Comparison of ENCODE assay signal across 22 cellular contexts in the genomic region with DNA sequence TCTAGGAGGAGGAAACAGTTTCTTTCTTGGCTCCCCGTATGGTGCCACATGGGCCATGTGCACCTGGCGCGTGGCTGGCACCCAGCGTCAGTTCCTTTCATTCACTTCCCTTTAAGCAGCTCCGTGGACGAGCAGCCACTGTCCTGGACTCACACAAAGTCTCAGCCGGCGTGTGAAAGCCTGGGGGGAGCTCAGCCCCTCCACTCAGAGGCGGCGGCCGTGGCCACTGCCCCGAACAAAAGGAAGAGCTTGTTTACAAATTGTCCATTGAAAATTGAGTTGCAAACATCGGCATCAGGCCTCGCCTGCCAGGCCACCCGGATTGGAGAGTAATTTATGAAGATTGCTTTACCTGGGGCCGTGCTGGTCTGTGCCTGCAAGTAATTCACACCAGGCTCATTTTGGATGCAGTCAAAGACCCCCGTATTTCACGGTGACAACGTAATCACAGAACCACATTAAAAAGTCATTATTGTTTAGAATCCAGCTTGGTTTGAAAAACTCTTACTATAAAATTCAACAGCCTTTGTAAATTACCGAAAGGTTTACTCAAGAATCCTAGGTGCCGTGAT.
DNase-seq lines count a peak whose midpoint lies in the region; ATAC-seq, FAIRE-seq and TF ChIP-seq lines count a peak whose summit lies in the region.
"Had no signal": no experiment of that assay in that cellular context is flagged by ENCODE, and none has a peak within 500 bp of the region (broad histone marks: within the 10 kb centered on the region; RNA-seq: fewer than 3 reads in every experiment).

No MANE protein-coding gene starts in this region.

- peaks cover 9% of the 10 kb centered on the region for H3K4me1 Mint-ChIP-seq in type B pancreatic cell (ENCODE audit: unreplicated experiment)
- H3K4me1 Mint-ChIP-seq in natural killer cell treated with Interleukin-12 subunit alpha and Interleukin-12 subunit beta and Interleukin-15 and Interleukin-18, amount 100 ng/mL, for 72 hours (ENCODE audit: low read depth in 2 of 2), result no peaks in the 10 kb centered on the region
- H3K4me1 Mint-ChIP-seq: CD8-positive, alpha-beta memory T cell had no signal

- no peak for TF ChIP-seq POLR2A in GM12892 (IDR thresholded peaks at IDR 0.05; ENCODE audit: low read depth, low read length)

- DNase-seq in DMS153 (lab: John Stamatoyannopoulos, UW), result peak; percentile 3
- DNase-seq in DMS153 treated with DMSO at 0.1 percent for 48 hours (lab: John Stamatoyannopoulos, UW; ENCODE audit: unreplicated experiment), result no peak
- peak; percentile 53 to 75 for DNase-seq in NCI-H2081 (lab: John Stamatoyannopoulos, UW)
- peak; percentile 31 for DNase-seq in RPMI8226
- no peak for DNase-seq in type B pancreatic cell (ENCODE audit: extremely low spot score, unreplicated experiment)
- no peak for DNase-seq in natural killer cell treated with Interleukin-12 subunit alpha and Interleukin-12 subunit beta and Interleukin-15 and Interleukin-18, amount 100 ng/mL, for 72 hours (ENCODE audit: low spot score)
- no peak for DNase-seq in stimulated activated CD4-positive, alpha-beta T cell treated with anti-CD3 and anti-CD28 coated beads, Interleukin-15, amount 100 ng/mL, for 24 hours
- DNase-seq in GM12892 (ENCODE audit: insufficient read length), result no peak
- DNase-seq: ACHN; CD8-positive, alpha-beta memory T cell; DMS79; GM23248; KBM-7; MM.1S; NCI-H1048; NCI-H1436 treated with DMSO at 0.1 percent for 48 hours; NCI-H1930; NCI-H526 treated with DMSO at 0.1 percent for 48 hours; OCI-M1 had no signal

- H3K27me3 Mint-ChIP-seq in type B pancreatic cell, result peaks cover 20% of the 10 kb centered on the region
- peaks cover 7% of the 10 kb centered on the region in 2 donors for H3K27me3 Mint-ChIP-seq in natural killer cell treated with Interleukin-12 subunit alpha and Interleukin-12 subunit beta and Interleukin-15 and Interleukin-18, amount 100 ng/mL, for 72 hours

- peaks cover 6% of the 10 kb centered on the region for H3K9me3 Mint-ChIP-seq in type B pancreatic cell
- H3K9me3 Mint-ChIP-seq in natural killer cell treated with Interleukin-12 subunit alpha and Interleukin-12 subunit beta and Interleukin-15 and Interleukin-18, amount 100 ng/mL, for 72 hours, result peaks cover 8% of the 10 kb centered on the region

- H3K4me3 Mint-ChIP-seq in type B pancreatic cell, result peak overlapping the region; percentile 34
- no peak overlapping the region for H3K4me3 Mint-ChIP-seq in natural killer cell treated with Interleukin-12 subunit alpha and Interleukin-12 subunit beta and Interleukin-15 and Interleukin-18, amount 100 ng/mL, for 72 hours
- H3K4me3 Mint-ChIP-seq: CD8-positive, alpha-beta memory T cell had no signal

- TF ChIP-seq CTCF in type B pancreatic cell (conservative IDR thresholded peaks at IDR 0.05), result no peak

- no peak for ATAC-seq in natural killer cell treated with Interleukin-12 subunit alpha and Interleukin-12 subunit beta and Interleukin-15 and Interleukin-18, amount 100 ng/mL, for 72 hours
- ATAC-seq: Right ventricle myocardium inferior had no signal

- FAIRE-seq in GM12892 (lab: Jason Lieb, UNC), result no peak
- FAIRE-seq: D721Med, RCC 7860 had no signal

- H3K36me3 Mint-ChIP-seq in type B pancreatic cell, result no peaks in the 10 kb centered on the region
- peaks cover 8% of the 10 kb centered on the region for H3K36me3 Mint-ChIP-seq in natural killer cell treated with Interleukin-12 subunit alpha and Interleukin-12 subunit beta and Interleukin-15 and Interleukin-18, amount 100 ng/mL, for 72 hours

- H3K27ac Mint-ChIP-seq in type B pancreatic cell, result no peak overlapping the region
- no peak overlapping the region for H3K27ac Mint-ChIP-seq in natural killer cell treated with Interleukin-12 subunit alpha and Interleukin-12 subunit beta and Interleukin-15 and Interleukin-18, amount 100 ng/mL, for 72 hours
- H3K27ac Mint-ChIP-seq: CD8-positive, alpha-beta memory T cell had no signal

Comparison
In these comparisons a context has a peak if more than half of its experiments do, and no peak if none do; other contexts are left out.
1. DNase-seq: peak in DMS153 (single experiment), NCI-H2081 (2 of 2) and RPMI8226 (single experiment); none in DMS153 treated with DMSO at 0.1 percent for 48 hours (single experiment), type B pancreatic cell (single experiment), natural killer cell treated with Interleukin-12 subunit alpha and Interleukin-12 subunit beta and Interleukin-15 and Interleukin-18, amount 100 ng/mL, for 72 hours (single experiment), stimulated activated CD4-positive, alpha-beta T cell treated with anti-CD3 and anti-CD28 coated beads, Interleukin-15, amount 100 ng/mL, for 24 hours (single experiment) and GM12892 (single experiment).